ENCODE assay signal across 9 cellular contexts in the genomic region with DNA sequence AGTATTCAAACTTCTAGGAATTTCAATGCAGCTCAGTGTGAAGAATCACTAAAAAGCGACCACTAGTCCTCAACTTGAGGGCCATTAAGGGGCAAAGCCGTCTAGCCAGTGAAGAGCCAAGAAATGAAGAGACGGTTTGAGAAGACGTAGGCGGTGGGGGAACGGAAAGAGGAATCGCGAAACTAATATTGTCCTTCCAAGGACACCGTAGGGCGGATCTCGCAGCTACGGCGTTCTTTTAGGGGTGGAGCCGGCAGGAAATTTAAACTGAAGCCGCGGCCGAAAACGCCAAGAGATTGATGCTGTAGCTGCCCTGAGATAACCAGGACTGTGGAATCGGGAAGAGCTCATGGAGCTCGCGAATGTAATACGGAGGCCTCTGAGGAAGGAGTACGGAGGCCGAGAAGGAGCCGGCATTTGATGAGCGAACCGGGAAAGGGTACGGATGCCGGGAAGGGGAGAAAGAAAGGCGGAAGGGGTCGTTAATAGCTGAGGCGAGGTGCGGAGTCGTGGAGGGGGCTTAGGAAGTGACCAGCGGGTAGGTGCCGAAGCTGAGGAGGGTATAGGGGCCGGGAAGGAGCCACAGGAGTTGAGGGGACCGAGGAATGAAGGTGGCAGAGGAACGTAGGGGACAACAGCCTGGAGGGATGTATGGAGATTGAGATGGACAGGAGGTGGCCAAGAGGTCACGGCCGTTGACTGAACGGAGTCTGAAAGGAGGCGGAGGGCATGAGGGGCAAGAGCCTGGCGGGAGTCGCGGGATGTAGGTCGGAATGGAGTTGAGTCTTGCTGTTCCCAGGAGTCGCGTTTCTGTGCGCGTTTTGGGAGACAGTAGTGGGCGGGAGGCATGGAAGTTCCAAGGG. TPM values are rescaled to one million over a fixed set of nuclear protein-coding genes. Genes with fewer than 3 reads are reported as not detected.
DNase-seq lines count a peak whose midpoint lies in the region; ATAC-seq, FAIRE-seq and TF ChIP-seq lines count a peak whose summit lies in the region.
"Had no signal": no experiment of that assay in that cellular context is flagged by ENCODE, and none has a peak within 500 bp of the region (broad histone marks: within the 10 kb centered on the region; RNA-seq: fewer than 3 reads in every experiment).

A gene with protein sequence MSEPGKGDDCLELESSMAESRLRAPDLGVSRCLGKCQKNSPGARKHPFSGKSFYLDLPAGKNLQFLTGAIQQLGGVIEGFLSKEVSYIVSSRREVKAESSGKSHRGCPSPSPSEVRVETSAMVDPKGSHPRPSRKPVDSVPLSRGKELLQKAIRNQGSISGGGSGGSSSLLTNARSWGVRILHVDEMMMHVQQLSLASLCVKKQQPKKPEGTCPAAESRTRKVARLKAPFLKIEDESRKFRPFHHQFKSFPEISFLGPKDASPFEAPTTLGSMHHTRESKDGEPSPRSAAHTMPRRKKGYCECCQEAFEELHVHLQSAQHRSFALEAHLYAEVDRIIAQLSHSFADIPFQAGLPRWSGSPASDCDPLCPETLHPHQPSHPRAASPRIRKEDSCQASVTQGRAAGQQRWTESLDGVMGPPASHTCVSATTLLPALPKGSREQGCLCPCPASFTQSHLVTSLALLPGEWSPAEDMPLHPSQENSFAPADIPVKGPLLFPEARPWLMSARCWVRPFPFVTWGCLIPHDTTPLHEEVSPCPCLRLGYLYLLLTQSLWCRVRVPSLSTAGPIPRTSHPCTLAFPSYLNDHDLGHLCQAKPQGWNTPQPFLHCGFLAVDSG (plus strand): TSS at position 265 of the 863 bp plus-strand sequence. CDS start 156 bp downstream, at position 421.

- H3K79me2 ChIP-seq in GM23338 (replicated peaks; ENCODE audit: insufficient read depth): peaks cover 17% of the 10 kb centered on the region

- H3K27me3 ChIP-seq in GM23338 (ENCODE audit: insufficient read depth) (no peaks in the 10 kb centered on the region), ascending aorta (no peaks in the 10 kb centered on the region)

- no peaks in the 10 kb centered on the region for H3K9me3 Mint-ChIP-seq in GM23338
- H3K9me3 Mint-ChIP-seq in T-helper 2 cell treated with Interferon-gamma antibody and Interleukin-4, amounts not matched to agents 5 μg/mL and 100 μg/mL, for 36 hours: no peaks in the 10 kb centered on the region

- H3K27ac ChIP-seq in GM23338 (ENCODE audit: low read depth) (peak within 1 kb of the TSS; percentile 61), ascending aorta (peak within 1 kb of the TSS; percentile 64 to 67)

- TF ChIP-seq CTCF in GM23338 (conservative IDR thresholded peaks at IDR 0.05; ENCODE audit: low read depth in 2 of 2): no peak
- TF ChIP-seq CTCF in ascending aorta (IDR thresholded peaks at IDR 0.05): no peak

- peak within 1 kb of the TSS; percentile 72 for H3K4me2 ChIP-seq in GM23338

- peaks cover 6% of the 10 kb centered on the region for H3K36me3 Mint-ChIP-seq in GM23338 (ENCODE audit: low read depth)
- peaks cover 2% of the 10 kb centered on the region for H3K36me3 Mint-ChIP-seq in T-helper 2 cell treated with Interferon-gamma antibody and Interleukin-4, amounts not matched to agents 5 μg/mL and 100 μg/mL, for 36 hours (ENCODE audit: low read depth)

- DNase-seq in CD1c-positive myeloid dendritic cell (ENCODE audit: extremely low spot score): peak; percentile 92
- DNase-seq in GM23338 (ENCODE audit: low spot score): peak; percentile 96
- peak; percentile 80 to 87 for DNase-seq in NCI-H1930 (lab: John Stamatoyannopoulos, UW)
- DNase-seq in T-helper 2 cell treated with Interferon-gamma antibody and Interleukin-4, amounts not matched to agents 5 μg/mL and 100 μg/mL, for 36 hours (ENCODE audit: low spot score): peak; percentile 83
- DNase-seq in ascending aorta (ENCODE audit: low spot score in 2 of 2): peak; percentile 9 to 85
- peak; percentile 93 for DNase-seq in hepatic stellate cell (ENCODE audit: low spot score)
- DNase-seq in putamen (ENCODE audit: low spot score): peak; percentile 89
- peak; percentile 91 for DNase-seq in urothelium cell line (ENCODE audit: low spot score)

- FAIRE-seq in urothelium cell line (lab: Jason Lieb, UNC): no peak
- FAIRE-seq: colon had no signal

- peak; percentile 82 for ATAC-seq in GM23338

- no peaks in the 10 kb centered on the region for H3F3A ChIP-seq in GM23338 (replicated peaks; ENCODE audit: low read depth)

- H3K36me3 ChIP-seq in GM23338 (ENCODE audit: insufficient read depth): no peaks in the 10 kb centered on the region; the same call in none of the 2 replicates
- no peaks in the 10 kb centered on the region for H3K36me3 ChIP-seq in ascending aorta

- H3K9me3 ChIP-seq in ascending aorta: no peaks in the 10 kb centered on the region

- peaks cover 8% of the 10 kb centered on the region for H3K4me1 ChIP-seq in GM23338 (ENCODE audit: insufficient read depth)
- H3K4me1 ChIP-seq in ascending aorta: peaks cover 0 to 8% of the 10 kb centered on the region in 2 donors

- H3K4me3 Mint-ChIP-seq in GM23338: no peak within 1 kb of the TSS
- H3K4me3 Mint-ChIP-seq in T-helper 2 cell treated with Interferon-gamma antibody and Interleukin-4, amounts not matched to agents 5 μg/mL and 100 μg/mL, for 36 hours: no peak within 1 kb of the TSS

- H3K27me3 Mint-ChIP-seq in GM23338 (ENCODE audit: insufficient read depth, low read depth, poor library complexity): peaks cover 1% of the 10 kb centered on the region
- peaks cover 7% of the 10 kb centered on the region for H3K27me3 Mint-ChIP-seq in T-helper 2 cell treated with Interferon-gamma antibody and Interleukin-4, amounts not matched to agents 5 μg/mL and 100 μg/mL, for 36 hours (ENCODE audit: low read depth)

- H2AFZ ChIP-seq in GM23338: peak within 1 kb of the TSS; percentile 90

- intact Hi-C loops in ascending aorta (cut with DNase I): loop anchor here (2.0 kb wide), 1 partner anchor 152 kb away; a partner anchor contains a TSS

- H3K27ac Mint-ChIP-seq in GM23338: no peak within 1 kb of the TSS
- H3K27ac Mint-ChIP-seq in T-helper 2 cell treated with Interferon-gamma antibody and Interleukin-4, amounts not matched to agents 5 μg/mL and 100 μg/mL, for 36 hours: no peak within 1 kb of the TSS

- peaks cover 5% of the 10 kb centered on the region for H3K4me1 Mint-ChIP-seq in GM23338
- H3K4me1 Mint-ChIP-seq in T-helper 2 cell treated with Interferon-gamma antibody and Interleukin-4, amounts not matched to agents 5 μg/mL and 100 μg/mL, for 36 hours (ENCODE audit: low read depth): peaks cover 5% of the 10 kb centered on the region

- H4K20me1 ChIP-seq in GM23338 (replicated peaks; ENCODE audit: insufficient read depth): no peaks in the 10 kb centered on the region; the same call in none of the 2 replicates

- no peaks in the 10 kb centered on the region for H3K9me2 ChIP-seq in GM23338 (ENCODE audit: insufficient read depth)

- H3K4me3 ChIP-seq in GM23338 (peak within 1 kb of the TSS; percentile 72), ascending aorta (peak within 1 kb of the TSS; percentile 88 to 92)

RNA-seq across cellular contexts. Expression of the gene that starts here (rescaled TPM):
- total RNA-seq in GM23338 (2014; rRNA removed; shearing (Covaris generic)): 13.0 and 16.4 TPM in 2 replicates
- 9.4 and 9.9 TPM in 2 replicates for polyA plus RNA-seq in GM23338 (2016; fragmentation: Nextera tagmentation; extraction: Ambion mirVana)
- 9.7 TPM for total RNA-seq in ascending aorta

Comparison
In these comparisons a context has a peak if more than half of its experiments do, and no peak if none do; other contexts are left out.
1. Peak in every context shown above with its lines: DNase-seq, ATAC-seq, H3K4me3 ChIP-seq and H3K27ac ChIP-seq.